23 cellular contexts compared by ENCODE assay signal in genomic region chr6:133704371-133704770, GRCh38.
DNase-seq lines count a peak whose midpoint lies in the region; ATAC-seq and TF ChIP-seq lines count a peak whose summit lies in the region.
"Had no signal": no experiment of that assay in that cellular context is flagged by ENCODE, and none has a peak within 500 bp of the region (broad histone marks: within the 10 kb centered on the region; RNA-seq: fewer than 3 reads in every experiment).

No MANE protein-coding gene starts in this region.

- H3K4me1 ChIP-seq in aorta (ENCODE audit: control insufficient read depth in 1 of 2, insufficient read depth in 2 of 2, low read length in 2 of 2) (peaks cover 0 to 5% of the 10 kb centered on the region in 2 donors), adrenal gland (replicated peaks in 1 of 2) (no peaks in the 10 kb centered on the region)
- H3K4me1 ChIP-seq: BE2C, parathyroid adenoma, right lobe of liver had no signal

- intact Hi-C loops in aorta (cut with DNase I) (no loop called here), adrenal gland (cut with DNase I) (no loop called here)

- ATAC-seq in aorta (ENCODE audit: low FRiP score): peak; percentile 27
- no peak for ATAC-seq in GM18517 (IDR thresholded peaks at IDR 0.05; ENCODE audit: unreplicated experiment)
- no peak for ATAC-seq in HG02588 (IDR thresholded peaks at IDR 0.05; ENCODE audit: unreplicated experiment)
- ATAC-seq: GM23338; left colon; natural killer cell treated with Interleukin-12 subunit alpha and Interleukin-12 subunit beta and Interleukin-15 and Interleukin-18, amount 100 ng/mL, for 72 hours; right lobe of liver had no signal

- H3K36me3 ChIP-seq in aorta (ENCODE audit: control insufficient read depth in 1 of 2, insufficient read depth in 2 of 2, low read length in 1 of 2) (no peaks in the 10 kb centered on the region), adrenal gland (replicated peaks in 1 of 2) (no peaks in the 10 kb centered on the region)
- H3K36me3 ChIP-seq: BE2C, right lobe of liver had no signal

- no peak for TF ChIP-seq POLR2A in adrenal gland (IDR thresholded peaks at IDR 0.05)

- H3K9me3 ChIP-seq in aorta (ENCODE audit: control insufficient read depth, low read length) (no peaks in the 10 kb centered on the region), adrenal gland (replicated peaks in 1 of 3) (no peaks in the 10 kb centered on the region)
- H3K9me3 ChIP-seq: BE2C, right lobe of liver had no signal

- H3K27me3 ChIP-seq in aorta (ENCODE audit: control insufficient read depth in 1 of 2, insufficient read depth in 2 of 2, low read length in 1 of 2): no peaks in the 10 kb centered on the region
- H3K27me3 ChIP-seq in adrenal gland: no peaks in the 10 kb centered on the region
- H3K27me3 ChIP-seq: BE2C, right lobe of liver had no signal

- H3K4me3 ChIP-seq in astrocyte of the spinal cord (ENCODE audit: low read depth, low read length) (no peak overlapping the region), aorta (ENCODE audit: low read length in 2 of 2) (no peak overlapping the region), adrenal gland (no peak overlapping the region)
- H3K4me3 ChIP-seq: GM23338, right lobe of liver had no signal

- H3K27ac ChIP-seq in aorta (ENCODE audit: low read depth in 1 of 2, low read length in 2 of 2) (no peak overlapping the region), adrenal gland (no peak overlapping the region)
- H3K27ac ChIP-seq: parathyroid adenoma, right lobe of liver had no signal

- in situ Hi-C loops in astrocyte of the spinal cord (cut with HindIII; ENCODE audit: low sequenced_read_pairs): no loop called here

- no peak for TF ChIP-seq CTCF in astrocyte of the spinal cord (IDR thresholded peaks at IDR 0.05; ENCODE audit: low read depth, low read length)
- TF ChIP-seq CTCF in adrenal gland (IDR thresholded peaks at IDR 0.05): no peak

- DNase-seq in HCEC 1CT: peak; percentile 68
- DNase-seq in astrocyte of the spinal cord (ENCODE audit: low read depth, low spot score): peak; percentile 33
- DNase-seq in iris pigment epithelial cell (ENCODE audit: low read depth): peak; percentile 45
- DNase-seq in aorta: no peak
- DNase-seq in adrenal gland: no peak
- DNase-seq: activated CD4-positive, alpha-beta T cell treated with anti-CD3 and anti-CD28 coated beads for 1 hour; activated naive CD4-positive, alpha-beta T cell treated with Interleukin-2 at 50 U/mL for 16 hours; activated T-cell treated with anti-CD3 and anti-CD28 coated beads, Interleukin-2, amount 50 U/mL, for 24 hours; amygdala; BE2C; central memory CD4-positive, alpha-beta T cell; DMS79; head of caudate nucleus; left colon; NCI-H1105 treated with DMSO at 0.1 percent for 48 hours; NCI-H446 treated with DMSO at 0.1 percent for 48 hours; right lobe of liver; SHP77 had no signal

Comparison
In these comparisons a context has a peak if more than half of its experiments do, and no peak if none do; other contexts are left out.
1. DNase-seq: peak in HCEC 1CT (single experiment), astrocyte of the spinal cord (single experiment) and iris pigment epithelial cell (single experiment); none in aorta (0 of 2) and adrenal gland (0 of 7).